2 cellular contexts compared by ENCODE assay signal in the genomic region with DNA sequence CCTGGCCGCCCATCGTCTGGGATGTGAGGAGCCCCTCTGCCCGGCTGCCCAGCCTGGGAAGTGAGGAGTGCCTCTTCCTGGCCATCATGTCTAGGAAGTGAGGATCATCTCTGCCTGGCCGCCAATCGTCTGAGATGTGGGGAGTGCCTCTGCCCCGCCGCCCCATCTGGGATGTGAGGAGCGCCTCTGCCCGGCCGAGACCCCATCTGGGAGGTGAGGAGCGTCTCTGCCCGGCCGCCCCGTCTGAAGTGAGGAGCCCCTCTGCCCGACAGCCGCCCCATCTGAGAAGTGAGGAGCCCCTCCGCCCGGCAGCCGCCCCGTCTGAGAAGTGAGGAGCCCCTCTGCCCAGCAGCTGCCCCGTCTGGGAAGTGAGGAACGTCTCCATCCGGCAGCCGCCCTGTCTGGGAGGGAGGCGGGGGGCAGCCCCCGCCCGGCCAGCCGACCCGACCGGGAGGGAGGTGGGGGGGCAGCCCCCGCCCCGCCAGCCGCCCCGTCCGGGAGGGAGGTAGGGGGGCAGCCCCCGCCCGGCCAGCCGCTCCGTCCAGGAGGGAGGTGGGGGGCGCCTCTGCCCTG. TPM values are rescaled to one million over a fixed set of nuclear protein-coding genes. Genes with fewer than 3 reads are reported as not detected.
"Had no signal": no experiment of that assay in that cellular context is flagged by ENCODE, and none has a peak within 500 bp of the region (broad histone marks: within the 10 kb centered on the region; RNA-seq: fewer than 3 reads in every experiment).

No MANE protein-coding gene starts in this region.

RNA-seq across cellular contexts. Expression of a gene that starts 22.7 kb away (rescaled TPM):
- total RNA-seq: osteocyte had no signal
- polyA plus RNA-seq: neural cell had no signal
